16 cellular contexts compared by ENCODE assay signal in genomic region chr3:178537123-178537754, GRCh38. TPM values are rescaled to one million over a fixed set of nuclear protein-coding genes. Genes with fewer than 3 reads are reported as not detected.
DNase-seq lines count a peak whose midpoint lies in the region; ATAC-seq, FAIRE-seq and TF ChIP-seq lines count a peak whose summit lies in the region.
"Had no signal": no experiment of that assay in that cellular context is flagged by ENCODE, and none has a peak within 500 bp of the region (broad histone marks: within the 10 kb centered on the region; RNA-seq: fewer than 3 reads in every experiment).

No MANE protein-coding gene starts in this region.

- no peaks in the 10 kb centered on the region for H3K9me3 Mint-ChIP-seq in activated T-helper 17 cell treated with anti-CD3 and anti-CD28 coated beads, Interleukin-2, amount 50 U/mL, for 72 hours
- H3K9me3 Mint-ChIP-seq: effector memory CD8-positive, alpha-beta T cell had no signal

- no peaks in the 10 kb centered on the region for H4K20me1 ChIP-seq in GM12878 (ENCODE audit: control insufficient read depth, insufficient read depth)

- H3K4me3 ChIP-seq in GM12878: peak overlapping the region; percentile 72
- H3K4me3 ChIP-seq in lower lobe of right lung: peak overlapping the region; percentile 44
- H3K4me3 ChIP-seq in subcutaneous abdominal adipose tissue (ENCODE audit: low read depth in 1 of 5, low read length in 5 of 5): peak overlapping the region; percentile 55 to 74 (median 62)
- H3K4me3 ChIP-seq: lung had no signal

- no peak for TF ChIP-seq RAD21 in GM12878 (IDR thresholded peaks at IDR 0.05; ENCODE audit: insufficient read depth, low read depth, low read length)

- H3K36me3 ChIP-seq in GM12878 (ENCODE audit: control insufficient read depth in 2 of 2, insufficient read depth in 2 of 2, low read length in 1 of 2) (no peaks in the 10 kb centered on the region), lower lobe of right lung (no peaks in the 10 kb centered on the region), subcutaneous abdominal adipose tissue (ENCODE audit: control insufficient read depth in 5 of 5, insufficient read depth in 5 of 5, low read length in 5 of 5) (no peaks in the 10 kb centered on the region)

- H3K27me3 ChIP-seq in GM12878 (replicated peaks in 1 of 2; ENCODE audit: control insufficient read depth in 2 of 2, insufficient read depth in 2 of 2, low read length in 1 of 2) (no peaks in the 10 kb centered on the region), lower lobe of right lung (ENCODE audit: low read depth) (no peaks in the 10 kb centered on the region), subcutaneous abdominal adipose tissue (ENCODE audit: control insufficient read depth in 5 of 5, insufficient read depth in 4 of 5, low read length in 5 of 5) (peaks cover 0 to 12% (median 2%) of the 10 kb centered on the region in 5 donors)

- peak overlapping the region; percentile 81 for H2AFZ ChIP-seq in GM12878 (ENCODE audit: control insufficient read depth, low read depth, low read length)

- POLR2A ChIA-PET in GM12878 (lab: Charles Lee): no interaction called here

- H3K27me3 Mint-ChIP-seq in activated T-helper 17 cell treated with anti-CD3 and anti-CD28 coated beads, Interleukin-2, amount 50 U/mL, for 72 hours: peaks cover 53% of the 10 kb centered on the region

- in situ Hi-C loops in GM12878 (cut with MboI): no loop called here

- H3K4me3 Mint-ChIP-seq in activated T-helper 17 cell treated with anti-CD3 and anti-CD28 coated beads, Interleukin-2, amount 50 U/mL, for 72 hours: no peak overlapping the region
- H3K4me3 Mint-ChIP-seq: effector memory CD8-positive, alpha-beta T cell had no signal

- peaks cover 66% of the 10 kb centered on the region for H3K79me2 ChIP-seq in GM12878 (ENCODE audit: control insufficient read depth, insufficient read depth, low read length)

- peaks cover 26% of the 10 kb centered on the region for H3K4me1 ChIP-seq in GM12878 (ENCODE audit: control insufficient read depth, insufficient read depth, low read length)
- no peaks in the 10 kb centered on the region for H3K4me1 ChIP-seq in lower lobe of right lung
- H3K4me1 ChIP-seq in subcutaneous abdominal adipose tissue (ENCODE audit: control insufficient read depth in 5 of 5, insufficient read depth in 5 of 5, low read length in 5 of 5): peaks cover 0 to 11% (median 9%) of the 10 kb centered on the region in 5 donors

- CTCF ChIA-PET in GM12878 (lab: Yijun Ruan, JAX): no interaction called here

- H3K9ac ChIP-seq in GM12878 (ENCODE audit: control insufficient read depth, insufficient read depth, low read length) (peak overlapping the region; percentile 86), subcutaneous abdominal adipose tissue (ENCODE audit: low read length in 5 of 5) (no peak overlapping the region)

- no peak overlapping the region for H3K27ac Mint-ChIP-seq in activated T-helper 17 cell treated with anti-CD3 and anti-CD28 coated beads, Interleukin-2, amount 50 U/mL, for 72 hours
- H3K27ac Mint-ChIP-seq: effector memory CD8-positive, alpha-beta T cell had no signal

- no peaks in the 10 kb centered on the region for H3K4me1 Mint-ChIP-seq in activated T-helper 17 cell treated with anti-CD3 and anti-CD28 coated beads, Interleukin-2, amount 50 U/mL, for 72 hours

- 18% methylated on average over 7 of the region's 7 CpGs for WGBS in GM12878 (ENCODE audit: insufficient coverage, insufficient replicate concordance, low lambda C conversion rate, missing lambda C conversion rate)

- TSS peak; percentile 76 for BruUV-seq in GM12878 (replicated peaks; lab: Mats Ljungman, UMichigan)

- no peak for TF ChIP-seq POLR2A in GM12878 (IDR thresholded peaks at IDR 0.05; ENCODE audit: low read depth, low read length)

- RAD21 ChIA-PET in GM12878 (lab: Charles Lee; ENCODE audit: unreplicated experiment): interaction anchor here (1.5 kb wide), 1 partner anchor 12 kb away, joined by 4 read pairs; no protein-coding TSS in a partner anchor

- H3K9me3 ChIP-seq in GM12878 (replicated peaks; ENCODE audit: control insufficient read depth, insufficient read depth, low read length): no peaks in the 10 kb centered on the region
- no peaks in the 10 kb centered on the region for H3K9me3 ChIP-seq in lower lobe of right lung
- H3K9me3 ChIP-seq in subcutaneous abdominal adipose tissue (ENCODE audit: control insufficient read depth in 5 of 5, low read length in 5 of 5): no peaks in the 10 kb centered on the region

- DNase-seq in NCI-H1092 treated with DMSO at 0.1 percent for 48 hours (lab: John Stamatoyannopoulos, UW) (peak; percentile 37), NCI-H1092 (lab: John Stamatoyannopoulos, UW) (no peak), GM12878 (ENCODE audit: low read depth, low spot score) (no peak), lower lobe of right lung (no peak), HK-2 (ENCODE audit: unreplicated experiment) (no peak)
- DNase-seq: activated gamma-delta T cell; effector memory CD8-positive, alpha-beta T cell had no signal

- TF ChIP-seq CTCF in GM12878 (IDR thresholded peaks at IDR 0.05 in 2 of 3, conservative IDR thresholded peaks at IDR 0.05 in 1 of 3; ENCODE audit: control insufficient read depth in 2 of 3, extremely low read depth in 1 of 3, insufficient read depth in 1 of 3, low read depth in 3 of 3, low read length in 3 of 3): no peak
- no peak for TF ChIP-seq CTCF in lower lobe of right lung (IDR thresholded peaks at IDR 0.05)

- H3K36me3 Mint-ChIP-seq in activated T-helper 17 cell treated with anti-CD3 and anti-CD28 coated beads, Interleukin-2, amount 50 U/mL, for 72 hours (ENCODE audit: low read depth): no peaks in the 10 kb centered on the region

- intact Hi-C loops in GM12878 (cut with micrococcal nuclease; ENCODE audit: unreplicated experiment) (no loop called here), lower lobe of right lung (cut with DNase I) (no loop called here)

- SMC1A ChIA-PET in GM12878 (lab: Charles Lee; ENCODE audit: uncharacterized antibody, unreplicated experiment): interaction anchor here (0.9 to 1.6 kb wide), 4 partner anchors 11 to 68 kb away, joined by 3 to 4 read pairs (median 3); no protein-coding TSS in a partner anchor

- H3K4me2 ChIP-seq in GM12878 (ENCODE audit: control insufficient read depth, insufficient read depth): peak overlapping the region; percentile 94

- H3K27ac ChIP-seq in GM12878 (ENCODE audit: control insufficient read depth, insufficient read depth): peak overlapping the region; percentile 94
- H3K27ac ChIP-seq in lower lobe of right lung: no peak overlapping the region
- no peak overlapping the region for H3K27ac ChIP-seq in subcutaneous abdominal adipose tissue (ENCODE audit: low read depth, low read length)
- H3K27ac ChIP-seq: 22Rv1 had no signal

- ATAC-seq in GM12878: peak; percentile 48
- no peak for ATAC-seq in lower lobe of right lung
- ATAC-seq in activated T-helper 17 cell treated with anti-CD3 and anti-CD28 coated beads, Interleukin-2, amount 50 U/mL, for 72 hours (replicated peaks): no peak
- no peak for ATAC-seq in GM18517 (IDR thresholded peaks at IDR 0.05; ENCODE audit: unreplicated experiment)
- ATAC-seq: effector memory CD8-positive, alpha-beta T cell had no signal

- no peak for FAIRE-seq in GM12878 (lab: Jason Lieb, UNC)
- FAIRE-seq: G401.6, TTC549 had no signal

- no peak for TF ChIP-seq EP300 in GM12878 (IDR thresholded peaks at IDR 0.05; ENCODE audit: borderline replicate concordance in 1 of 2, control insufficient read depth in 1 of 2, low read depth in 2 of 2, low read length in 2 of 2)

TF ChIP-seq in GM12878, 131 proteins besides CTCF, POLR2A, EP300 and RAD21 (continues in another document):
- no peak for TF ChIP-seq PML (IDR thresholded peaks at IDR 0.05; ENCODE audit: low read length)
- no peak for TF ChIP-seq EZH2 (IDR thresholded peaks at IDR 0.05; ENCODE audit: borderline replicate concordance, control insufficient read depth, low read depth, low read length)
- TF ChIP-seq ZNF622 (IDR thresholded peaks at IDR 0.05): no peak
- peak; percentile 12; the same call in 1 of the 2 replicates for TF ChIP-seq RUNX3 (IDR thresholded peaks at IDR 0.05; ENCODE audit: low read length)
- no peak for TF ChIP-seq SMARCA5 (IDR thresholded peaks at IDR 0.05)
- peak; percentile 56; the same call in 1 of the 2 replicates for TF ChIP-seq FOXM1 (IDR thresholded peaks at IDR 0.05; ENCODE audit: low read depth, low read length)

RNA-seq across cellular contexts. Expression of gene KCNMB2, which starts 1.0 kb away (rescaled TPM):
- 0.81 and 1.2 TPM in 2 replicates for total RNA-seq in GM12878 (2013; cell fraction: nucleolus; rRNA removed)
- total RNA-seq in GM12878 (2014; rRNA removed): 11.8 and 12.9 TPM in 2 replicates
- total RNA-seq in GM12878 (2014; rRNA removed; fragmentation: Illumina TruSeq; extraction: Trizol): 14.9 and 21.2 TPM in 2 replicates
- 7.5 and 8.1 TPM in 2 replicates for total RNA-seq in GM12878 (2021)
- 5.2 TPM for polyA plus RNA-seq in GM12878 (2011; ENCODE audit: low read depth)
- 0.20 and 0.22 TPM in 2 replicates for polyA plus RNA-seq in GM12878 (2011; rRNA removed)
- 0.23 TPM in 1 of 2 replicates, not detected in the other for polyA plus RNA-seq in GM12878 (2011; cell fraction: cytosol; rRNA removed)
- not detected in 2 replicates for polyA plus RNA-seq in GM12878 (2011; cell fraction: nucleus; rRNA removed)
- polyA plus RNA-seq in GM12878 (2012): 10.5 and 11.7 TPM in 2 replicates
- polyA plus RNA-seq in GM12878 (2014; fragmentation: Illumina TruSeq; extraction: Trizol): 9.1 and 12.5 TPM in 2 replicates
- 10 to 100 TPM; 10.2 to 18.0 TPM for polyA plus RNA-seq in GM12878 (2014; fragmentation: Nextera tagmentation; extraction: Ambion mirVana)
- 7.0 and 7.3 TPM in 2 replicates for polyA plus RNA-seq in GM12878 (2014; rRNA removed)
- 10 to 100 TPM; 17.8 to 18.8 TPM for polyA plus RNA-seq in GM12878 (2016; fragmentation: Nextera tagmentation; extraction: Ambion mirVana)
- polyA minus RNA-seq in GM12878 (2011; rRNA and poly(A)+ RNA removed): not detected in 2 replicates
- polyA minus RNA-seq in GM12878 (2011; cell fraction: cytosol; rRNA and poly(A)+ RNA removed): not detected in 2 replicates
- 0.24 TPM in 1 of 2 replicates, not detected in the other for polyA minus RNA-seq in GM12878 (2011; cell fraction: nucleus; rRNA and poly(A)+ RNA removed)
- 0.56 TPM for total RNA-seq in lower lobe of right lung
- total RNA-seq in activated T-helper 17 cell treated with anti-CD3 and anti-CD28 coated beads, Interleukin-2, amount 50 U/mL, for 72 hours: not detected
- total RNA-seq: HT-29, subcutaneous adipose tissue had no signal
